Comparison of ENCODE assay signal across 8 cellular contexts in genomic region chr3:63910873-63911272, GRCh38. TPM values are rescaled to one million over a fixed set of nuclear protein-coding genes. Genes with fewer than 3 reads are reported as not detected.
DNase-seq lines count a peak whose midpoint lies in the region; ATAC-seq and TF ChIP-seq lines count a peak whose summit lies in the region.

No MANE protein-coding gene starts in this region.

- ATAC-seq in heart left ventricle, result no peak
- no peak for ATAC-seq in Right ventricle myocardium superior (ENCODE audit: poor library complexity)
- ATAC-seq in HG02884 (IDR thresholded peaks at IDR 0.05; ENCODE audit: unreplicated experiment), result no peak
- no peak for ATAC-seq in HG02798 (IDR thresholded peaks at IDR 0.05; ENCODE audit: poor library complexity, unreplicated experiment)

- no peaks in the 10 kb centered on the region for H3K9me3 ChIP-seq in heart left ventricle
- no peaks in the 10 kb centered on the region for H3K9me3 ChIP-seq in iPS-18a (ENCODE audit: control insufficient read depth, low read depth, low read length)
- H3K9me3 ChIP-seq in tibial nerve, result no peaks in the 10 kb centered on the region
- H3K9me3 ChIP-seq in prostate gland, result no peaks in the 10 kb centered on the region

- peak overlapping the region; percentile 56 for H3K9ac ChIP-seq in iPS-18a (ENCODE audit: low read length)

- TF ChIP-seq POLR2A in heart left ventricle (IDR thresholded peaks at IDR 0.05), result no peak
- TF ChIP-seq POLR2A in tibial nerve (IDR thresholded peaks at IDR 0.05), result no peak
- no peak for TF ChIP-seq POLR2A in prostate gland (IDR thresholded peaks at IDR 0.05)

- H3K27ac ChIP-seq in heart left ventricle (peak overlapping the region in 8 of 12 donors; percentile 97 to 100 (median 99)), iPS-18a (ENCODE audit: low read length) (no peak overlapping the region), tibial nerve (peak overlapping the region; percentile 97 to 99 (median 97)), prostate gland (peak overlapping the region in 1 of 2 donors; percentile 93)

- TF ChIP-seq EP300 in tibial nerve (IDR thresholded peaks at IDR 0.05), result no peak

- DNase-seq in heart left ventricle, result no peak
- DNase-seq in Right ventricle myocardium superior, result no peak
- no peak for DNase-seq in tibial nerve (ENCODE audit: low spot score in 2 of 2)
- DNase-seq in prostate gland (ENCODE audit: low spot score), result no peak

- 49 to 76% (median 62%) methylated on average over 1 of the region's 1 CpG for WGBS in heart left ventricle, 4 donors
- 65 to 69% methylated on average over 1 of the region's 1 CpG for WGBS in tibial nerve, 2 donors
- 69% methylated on average over 1 of the region's 1 CpG for WGBS in prostate gland

- TF ChIP-seq CTCF in heart left ventricle (IDR thresholded peaks at IDR 0.05) (no peak), WI38 (IDR thresholded peaks at IDR 0.05; ENCODE audit: low read depth, low read length) (no peak), tibial nerve (IDR thresholded peaks at IDR 0.05) (no peak), prostate gland (IDR thresholded peaks at IDR 0.05) (no peak)

- H3K36me3 ChIP-seq in heart left ventricle (peaks cover 0 to 18% (median 5%) of the 10 kb centered on the region in 9 donors), iPS-18a (ENCODE audit: control insufficient read depth, low read depth, low read length) (no peaks in the 10 kb centered on the region), tibial nerve (peaks cover 0 to 11% (median 0%) of the 10 kb centered on the region in 3 donors), prostate gland (no peaks in the 10 kb centered on the region)

- intact Hi-C loops in heart left ventricle (cut with DNase I) (loop anchor here in 8 of 10 donors (2.0 to 10.0 kb wide), 8 partner anchors 44 to 86 kb away; partner anchors contain the start of genes ATXN7 (in 4 of the 8) and THOC7 (in 4 of the 8)), Right ventricle myocardium superior (cut with DNase I) (no loop called here), prostate gland (cut with DNase I) (loop anchor here (5.0 kb wide), 2 partner anchors 51 to 81 kb away; no protein-coding TSS in a partner anchor)

- H3K4me3 ChIP-seq in heart left ventricle, result peak overlapping the region in 9 of 12 donors; percentile 80 to 98 (median 84)
- peak overlapping the region; percentile 59 for H3K4me3 ChIP-seq in WI38 (ENCODE audit: low read depth, low read length)
- peak overlapping the region; percentile 77 for H3K4me3 ChIP-seq in iPS-18a (ENCODE audit: low read length)
- H3K4me3 ChIP-seq in tibial nerve, result peak overlapping the region in 2 of 4 donors; percentile 68 to 74
- H3K4me3 ChIP-seq in prostate gland, result no peak overlapping the region

- H3K4me1 ChIP-seq in heart left ventricle (peaks cover 2 to 53% (median 27%) of the 10 kb centered on the region in 12 donors), iPS-18a (ENCODE audit: control insufficient read depth, low read depth, low read length) (peaks cover 13% of the 10 kb centered on the region), tibial nerve (peaks cover 0 to 35% (median 19%) of the 10 kb centered on the region in 4 donors), prostate gland (replicated peaks) (peaks cover 3% of the 10 kb centered on the region)

- H3K27me3 ChIP-seq in heart left ventricle, result no peaks in the 10 kb centered on the region
- H3K27me3 ChIP-seq in iPS-18a (ENCODE audit: control insufficient read depth, insufficient read depth, low read length), result peaks cover 32% of the 10 kb centered on the region
- no peaks in the 10 kb centered on the region for H3K27me3 ChIP-seq in tibial nerve
- H3K27me3 ChIP-seq in prostate gland (replicated peaks; ENCODE audit: insufficient read depth), result no peaks in the 10 kb centered on the region

RNA-seq across cellular contexts. Expression of gene SCAANT1, which starts 1.3 kb away (rescaled TPM):
- total RNA-seq in heart left ventricle, result not detected
- polyA plus RNA-seq in heart left ventricle, result not detected
- not detected for total RNA-seq in Right ventricle myocardium superior
- not detected for total RNA-seq in tibial nerve
- total RNA-seq in prostate gland, result not detected

RNA-seq across cellular contexts. Expression of gene ATXN7, which starts 47.2 kb away (rescaled TPM):
- 10 to 100 TPM in 7 of 9 donors, 1 to 10 TPM in 2; 9.6 to 31.4 (median 21.2) TPM for total RNA-seq in heart left ventricle
- polyA plus RNA-seq in heart left ventricle, result 1 to 10 TPM; 4.5 to 5.0 TPM
- 13.5 TPM for total RNA-seq in Right ventricle myocardium superior
- 10 to 100 TPM; 29.2 to 44.2 (median 38.3) TPM for total RNA-seq in tibial nerve
- total RNA-seq in prostate gland, result 10 to 100 TPM; 18.0 to 30.8 TPM

RNA-seq across cellular contexts. Expression of gene THOC7, which starts 47.3 kb away (rescaled TPM):
- total RNA-seq in heart left ventricle, result 10 to 100 TPM; 63.6 to 97.0 (median 77.4) TPM
- 100 to 1,000 TPM in 1 of 2 donors, 10 to 100 TPM in 1; 76.4 to 171 TPM for polyA plus RNA-seq in heart left ventricle
- total RNA-seq in Right ventricle myocardium superior, result 84.9 TPM
- 10 to 100 TPM; 32.2 to 77.4 (median 47.9) TPM for total RNA-seq in tibial nerve
- total RNA-seq in prostate gland, result 10 to 100 TPM; 24.4 to 55.9 TPM

Comparison
In these comparisons a context has a peak if more than half of its experiments do, and no peak if none do; other contexts are left out.
1. H3K4me3 ChIP-seq: peak in heart left ventricle (9 of 12), WI38 (single experiment) and iPS-18a (single experiment); none in prostate gland (0 of 2).